8 cellular contexts compared by ENCODE assay signal in the genomic region with DNA sequence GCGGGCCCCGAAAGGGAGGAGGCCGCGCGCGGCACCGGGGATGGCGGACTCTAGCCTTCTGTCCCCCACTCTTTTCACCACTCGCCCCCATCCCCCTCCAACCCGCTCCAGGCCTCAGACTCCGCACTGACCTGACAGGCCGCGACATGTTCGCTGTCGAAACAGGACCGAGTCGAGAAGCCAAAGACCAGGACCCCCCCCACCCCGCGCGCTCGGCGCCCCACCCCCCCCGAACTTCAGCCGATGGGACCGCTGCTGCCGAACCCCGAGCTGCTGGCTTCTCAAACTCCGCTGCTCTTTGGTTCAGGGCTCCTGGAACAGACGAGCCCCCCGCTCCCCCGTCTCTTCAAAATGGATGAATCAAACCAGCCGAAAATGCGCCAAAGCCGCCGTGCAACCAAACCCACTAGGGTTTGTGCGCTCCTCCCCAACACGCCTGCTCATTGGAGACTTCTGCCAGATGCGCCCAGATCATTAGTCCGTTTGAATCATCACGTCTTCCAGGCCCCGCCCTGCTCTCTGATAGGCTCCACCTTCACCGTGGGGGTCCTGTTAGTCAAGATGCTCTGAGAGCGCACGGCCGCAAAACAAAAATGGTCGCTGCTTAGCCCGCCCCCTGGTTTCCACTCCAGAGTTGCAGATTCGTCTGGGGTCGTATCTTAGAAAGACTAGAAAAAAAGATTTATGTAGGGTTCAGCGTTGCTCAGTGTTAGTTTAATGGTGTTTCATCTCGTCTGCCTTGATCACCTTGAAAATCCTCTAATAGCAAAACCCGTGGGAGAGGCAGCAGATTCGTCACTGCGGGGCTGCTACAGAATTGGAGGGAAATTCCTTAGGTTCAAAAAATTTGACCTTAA. TPM values are rescaled to one million over a fixed set of nuclear protein-coding genes. Genes with fewer than 3 reads are reported as not detected.
DNase-seq lines count a peak whose midpoint lies in the region; ATAC-seq, FAIRE-seq and TF ChIP-seq lines count a peak whose summit lies in the region.

A gene with protein sequence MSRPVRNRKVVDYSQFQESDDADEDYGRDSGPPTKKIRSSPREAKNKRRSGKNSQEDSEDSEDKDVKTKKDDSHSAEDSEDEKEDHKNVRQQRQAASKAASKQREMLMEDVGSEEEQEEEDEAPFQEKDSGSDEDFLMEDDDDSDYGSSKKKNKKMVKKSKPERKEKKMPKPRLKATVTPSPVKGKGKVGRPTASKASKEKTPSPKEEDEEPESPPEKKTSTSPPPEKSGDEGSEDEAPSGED (minus strand): TSS at position 357 of the 857 bp plus-strand sequence. CDS start 209 bp downstream, at position 148.

- peak; percentile 87 for FAIRE-seq in keratinocyte (lab: Jason Lieb, UNC)

- H3K9me1 ChIP-seq in keratinocyte (ENCODE audit: control insufficient read depth, extremely low read depth, insufficient read depth, low read length), result no peaks in the 10 kb centered on the region

- no peak for TF ChIP-seq CTCF in keratinocyte (optimal IDR thresholded peaks at IDR 0.05 in 1 of 3, IDR thresholded peaks at IDR 0.05 in 1 of 3, conservative IDR thresholded peaks at IDR 0.05 in 1 of 3; ENCODE audit: extremely low read depth in 1 of 3, insufficient read depth in 2 of 3, low read length in 3 of 3)

- H3K4me2 ChIP-seq in keratinocyte (ENCODE audit: control insufficient read depth, extremely low read depth, insufficient read depth, low read depth, low read length), result peak within 1 kb of the TSS; percentile 100

- peak within 1 kb of the TSS; percentile 96 for H3K27ac ChIP-seq in keratinocyte (ENCODE audit: control insufficient read depth, insufficient read depth, low read length)

- ATAC-seq in HG03432 (IDR thresholded peaks at IDR 0.05; ENCODE audit: unreplicated experiment), result peak; percentile 80

- H3K79me2 ChIP-seq in keratinocyte (ENCODE audit: control insufficient read depth, insufficient read depth, low read length), result peaks cover 41% of the 10 kb centered on the region

- H2AFZ ChIP-seq in keratinocyte (ENCODE audit: control insufficient read depth, low read length), result peak within 1 kb of the TSS; percentile 98

- no peaks in the 10 kb centered on the region for H3K9me3 ChIP-seq in keratinocyte (ENCODE audit: control insufficient read depth, low read depth, low read length)

- peaks cover 0 to 7% of the 10 kb centered on the region in 2 experiments for H3K36me3 ChIP-seq in keratinocyte (ENCODE audit: control insufficient read depth in 2 of 2, extremely low read depth in 1 of 2, insufficient read depth in 2 of 2, low read length in 2 of 2)

- peak within 1 kb of the TSS; percentile 97 for H3K9ac ChIP-seq in keratinocyte (ENCODE audit: control insufficient read depth, extremely low read depth, insufficient read depth, low read length)

- dilution Hi-C loops in keratinocyte (cut with MboI; ENCODE audit: extremely low pct_ligation_motif_present, low sequenced_read_pairs), result no loop called here

- H3K27me3 ChIP-seq in keratinocyte (ENCODE audit: control insufficient read depth, extremely low read depth, insufficient read depth, low read length), result no peaks in the 10 kb centered on the region

- H3K4me3 ChIP-seq in keratinocyte (ENCODE audit: control insufficient read depth in 2 of 3, extremely low read depth in 1 of 3, insufficient read depth in 2 of 3, low read depth in 1 of 3, low read length in 3 of 3), result peak within 1 kb of the TSS; percentile 64 to 100 (median 99)

- peak; percentile 55 for TF ChIP-seq POLR2A in GM19099 (IDR thresholded peaks at IDR 0.05; ENCODE audit: extremely low read depth, insufficient read length, low read depth)

- peaks cover 20% of the 10 kb centered on the region for H3K4me1 ChIP-seq in keratinocyte (ENCODE audit: control insufficient read depth, extremely low read depth, insufficient read depth, low read length)

- H4K20me1 ChIP-seq in keratinocyte (ENCODE audit: control insufficient read depth, extremely low read depth, insufficient read depth, low read length), result peaks cover 14% of the 10 kb centered on the region

- peak; percentile 92 for DNase-seq in AG20443 (ENCODE audit: low spot score)
- peak; percentile 97 for DNase-seq in NCI-H510A (lab: John Stamatoyannopoulos, UW)
- peak; percentile 95 for DNase-seq in activated CD4-positive, alpha-beta T cell treated with anti-CD3 and anti-CD28 coated beads for 1 hour
- peak; percentile 93 for DNase-seq in cerebellum (ENCODE audit: low spot score)
- DNase-seq in keratinocyte (ENCODE audit: low read depth, low spot score), result peak; percentile 81
- peak; percentile 89 to 92 for DNase-seq in stimulated activated CD4-positive, alpha-beta T cell treated with anti-CD3 and anti-CD28 coated beads, Interleukin-15, amount 100 ng/mL, for 1 hour (ENCODE audit: low read depth in 1 of 2, low spot score in 1 of 2)

RNA-seq across cellular contexts. Expression of the gene that starts here (rescaled TPM):
- 189 TPM for total RNA-seq in cerebellum
- 38.0 to 71.6 TPM (median 46.1 TPM) in 3 replicates for polyA plus RNA-seq in keratinocyte
- 118 TPM for polyA plus RNA-seq in keratinocyte (2011; ENCODE audit: low read depth)
- polyA plus RNA-seq in keratinocyte (2011; cell fraction: cytosol; rRNA removed), result 30.6 and 49.2 TPM in 2 replicates
- 23.5 and 31.6 TPM in 2 replicates for polyA plus RNA-seq in keratinocyte (2011; cell fraction: nucleus; rRNA removed)
- polyA plus RNA-seq in keratinocyte (2012; ENCODE audit: low replicate concordance), result 29.2 and 63.3 TPM in 2 replicates
- polyA minus RNA-seq in keratinocyte, result 38.1 to 114 TPM (median 66.3 TPM) in 3 replicates
- polyA minus RNA-seq in keratinocyte (2011; cell fraction: cytosol; rRNA and poly(A)+ RNA removed), result 49.5 TPM
- polyA minus RNA-seq in keratinocyte (2011; cell fraction: nucleus; rRNA and poly(A)+ RNA removed), result 26.7 and 61.1 TPM in 2 replicates

Comparison
In these comparisons a context has a peak if more than half of its experiments do, and no peak if none do; other contexts are left out.
1. Peak in every context shown above with its lines: DNase-seq, ATAC-seq, H3K4me3 ChIP-seq and H3K27ac ChIP-seq.